ENCODE assay signal across 9 cellular contexts in genomic region chr3:127761101-127761802, GRCh38.
DNase-seq lines count a peak whose midpoint lies in the region; ATAC-seq, FAIRE-seq and TF ChIP-seq lines count a peak whose summit lies in the region.
"Had no signal": no experiment of that assay in that cellular context is flagged by ENCODE, and none has a peak within 500 bp of the region (broad histone marks: within the 10 kb centered on the region; RNA-seq: fewer than 3 reads in every experiment).

No MANE protein-coding gene starts in this region.

- H3K4me3 ChIP-seq in heart right ventricle = peak overlapping the region in 1 of 10 donors; percentile 20
- no peak overlapping the region for H3K4me3 ChIP-seq in WERI-Rb-1 (ENCODE audit: low read depth, low read length)

- peaks cover 2% of the 10 kb centered on the region for H3K27me3 Mint-ChIP-seq in T-helper 2 cell treated with Interferon-gamma antibody and Interleukin-4, amounts not matched to agents 5 μg/mL and 100 μg/mL, for 36 hours (ENCODE audit: low read depth)

- DNase-seq in GM12892 (ENCODE audit: insufficient read length) (no peak), NCI-H1092 (lab: John Stamatoyannopoulos, UW) (peak; percentile 15), heart right ventricle (no peak), WERI-Rb-1 (no peak)
- no peak for DNase-seq in stimulated activated effector memory CD8-positive, alpha-beta T cell treated with anti-CD3 and anti-CD28 coated beads, Interleukin-12 subunit alpha, Interleukin-12 subunit beta, amount 100 ng/mL, for 72 hours (ENCODE audit: low spot score in 2 of 2)
- no peak for DNase-seq in stimulated activated CD4-positive, alpha-beta T cell treated with anti-CD3 and anti-CD28 coated beads, Interleukin-12 subunit alpha, Interleukin-12 subunit beta, amount 100 ng/mL, for 4 hours
- DNase-seq in T-helper 2 cell treated with Interferon-gamma antibody and Interleukin-4, amounts not matched to agents 5 μg/mL and 100 μg/mL, for 36 hours (ENCODE audit: low spot score) = no peak
- DNase-seq: activated CD4-positive, alpha-beta T cell treated with anti-CD3 and anti-CD28 coated beads, Interleukin-2, amount 50 U/mL, for 48 hours had no signal

- peaks cover 28% of the 10 kb centered on the region for H3K4me1 Mint-ChIP-seq in stimulated activated effector memory CD8-positive, alpha-beta T cell treated with anti-CD3 and anti-CD28 coated beads, Interleukin-12 subunit alpha, Interleukin-12 subunit beta, amount 100 ng/mL, for 72 hours
- peaks cover 22% of the 10 kb centered on the region for H3K4me1 Mint-ChIP-seq in T-helper 2 cell treated with Interferon-gamma antibody and Interleukin-4, amounts not matched to agents 5 μg/mL and 100 μg/mL, for 36 hours (ENCODE audit: low read depth)

- no peaks in the 10 kb centered on the region for H3K36me3 Mint-ChIP-seq in stimulated activated effector memory CD8-positive, alpha-beta T cell treated with anti-CD3 and anti-CD28 coated beads, Interleukin-12 subunit alpha, Interleukin-12 subunit beta, amount 100 ng/mL, for 72 hours
- no peaks in the 10 kb centered on the region for H3K36me3 Mint-ChIP-seq in T-helper 2 cell treated with Interferon-gamma antibody and Interleukin-4, amounts not matched to agents 5 μg/mL and 100 μg/mL, for 36 hours (ENCODE audit: low read depth)

- 69 to 80% methylated on average over 19 of the region's 19 CpGs for WGBS in heart right ventricle, 2 donors

- H3K9me3 ChIP-seq in heart right ventricle (no peaks in the 10 kb centered on the region), WERI-Rb-1 (ENCODE audit: severe bottlenecking) (no peaks in the 10 kb centered on the region)

- H3K27me3 ChIP-seq in heart right ventricle (no peaks in the 10 kb centered on the region), WERI-Rb-1 (ENCODE audit: insufficient read depth, low read depth, severe bottlenecking) (no peaks in the 10 kb centered on the region)

- peak; percentile 59; the same call in 1 of the 2 replicates for TF ChIP-seq POLR2A in GM12892 (IDR thresholded peaks at IDR 0.05; ENCODE audit: low read depth, low read length)

- intact Hi-C loops in heart right ventricle (cut with DNase I) = loop anchor here in 1 of 10 donors (10.0 kb wide), 1 partner anchor 54 kb away; no protein-coding TSS in a partner anchor

- no peaks in the 10 kb centered on the region for H3K9me3 Mint-ChIP-seq in stimulated activated effector memory CD8-positive, alpha-beta T cell treated with anti-CD3 and anti-CD28 coated beads, Interleukin-12 subunit alpha, Interleukin-12 subunit beta, amount 100 ng/mL, for 72 hours
- H3K9me3 Mint-ChIP-seq in T-helper 2 cell treated with Interferon-gamma antibody and Interleukin-4, amounts not matched to agents 5 μg/mL and 100 μg/mL, for 36 hours = no peaks in the 10 kb centered on the region

- peaks cover 16 to 77% (median 56%) of the 10 kb centered on the region in 9 donors for H3K4me1 ChIP-seq in heart right ventricle

- H3K27ac ChIP-seq in heart right ventricle (peak overlapping the region; percentile 32 to 81 (median 72)), WERI-Rb-1 (no peak overlapping the region)

- ATAC-seq in heart right ventricle = peak; percentile 22 to 58 (median 36)
- ATAC-seq in stimulated activated effector memory CD8-positive, alpha-beta T cell treated with anti-CD3 and anti-CD28 coated beads, Interleukin-12 subunit alpha, Interleukin-12 subunit beta, amount 100 ng/mL, for 72 hours = peak; percentile 9
- ATAC-seq in HG03469 (IDR thresholded peaks at IDR 0.05; ENCODE audit: unreplicated experiment) = no peak

- H3K36me3 ChIP-seq in heart right ventricle = peaks cover 0 to 53% (median 0%) of the 10 kb centered on the region in 9 donors
- H3K36me3 ChIP-seq in WERI-Rb-1 = no peaks in the 10 kb centered on the region

- no peak overlapping the region for H3K27ac Mint-ChIP-seq in stimulated activated effector memory CD8-positive, alpha-beta T cell treated with anti-CD3 and anti-CD28 coated beads, Interleukin-12 subunit alpha, Interleukin-12 subunit beta, amount 100 ng/mL, for 72 hours
- no peak overlapping the region for H3K27ac Mint-ChIP-seq in T-helper 2 cell treated with Interferon-gamma antibody and Interleukin-4, amounts not matched to agents 5 μg/mL and 100 μg/mL, for 36 hours

- peak overlapping the region; percentile 48 for H3K4me3 Mint-ChIP-seq in stimulated activated effector memory CD8-positive, alpha-beta T cell treated with anti-CD3 and anti-CD28 coated beads, Interleukin-12 subunit alpha, Interleukin-12 subunit beta, amount 100 ng/mL, for 72 hours
- H3K4me3 Mint-ChIP-seq in T-helper 2 cell treated with Interferon-gamma antibody and Interleukin-4, amounts not matched to agents 5 μg/mL and 100 μg/mL, for 36 hours = no peak overlapping the region

- TF ChIP-seq CTCF in heart right ventricle (IDR thresholded peaks at IDR 0.05) (peak in 1 of 9 donors; percentile 19), WERI-Rb-1 (IDR thresholded peaks at IDR 0.05; ENCODE audit: low read depth, low read length) (no peak)

- peak; percentile 92 for FAIRE-seq in GM12892 (lab: Jason Lieb, UNC)
